Comparison of ENCODE assay signal across 21 cellular contexts in genomic region chr15:60301024-60301423, GRCh38.
DNase-seq lines count a peak whose midpoint lies in the region; TF ChIP-seq lines count a peak whose summit lies in the region.
"Had no signal": no experiment of that assay in that cellular context is flagged by ENCODE, and none has a peak within 500 bp of the region (broad histone marks: within the 10 kb centered on the region; RNA-seq: fewer than 3 reads in every experiment).

No MANE protein-coding gene starts in this region.

- no peaks in the 10 kb centered on the region for H3K79me1 ChIP-seq in neuronal stem cell (ENCODE audit: low read depth, low read length)

- no peak overlapping the region for H2AK5ac ChIP-seq in neuronal stem cell (ENCODE audit: low read depth, low read length)

- no peaks in the 10 kb centered on the region for H3K27me3 ChIP-seq in neuronal stem cell (ENCODE audit: control insufficient read depth in 3 of 3, insufficient read depth in 3 of 3, low read depth in 1 of 3, low read length in 3 of 3)
- H3K27me3 ChIP-seq: tibial artery had no signal

- H2BK5ac ChIP-seq in neuronal stem cell (ENCODE audit: low read length) = no peak overlapping the region

- no peak overlapping the region for H3K18ac ChIP-seq in neuronal stem cell (ENCODE audit: low read length)

- no peaks in the 10 kb centered on the region for H3K36me3 ChIP-seq in neuronal stem cell (replicated peaks in 1 of 2; ENCODE audit: control insufficient read depth in 2 of 2, insufficient read depth in 2 of 2, low read length in 2 of 2)
- H3K36me3 ChIP-seq: heart right ventricle, tibial artery had no signal

- no peaks in the 10 kb centered on the region for H3K36me3 Mint-ChIP-seq in Calu3 (ENCODE audit: insufficient read depth, unreplicated experiment)
- H3K36me3 Mint-ChIP-seq: immature natural killer cell had no signal

- H3K4me2 ChIP-seq in neuronal stem cell (ENCODE audit: insufficient read depth, low read length, poor library complexity, severe bottlenecking) = no peak overlapping the region

- peaks cover 8% of the 10 kb centered on the region for H3K9me3 Mint-ChIP-seq in Calu3 (ENCODE audit: low read depth, unreplicated experiment)
- H3K9me3 Mint-ChIP-seq: immature natural killer cell had no signal

- intact Hi-C loops in Calu3 (cut with micrococcal nuclease; ENCODE audit: unreplicated experiment) = no loop called here

- H3K4ac ChIP-seq in neuronal stem cell (ENCODE audit: low read length) = no peak overlapping the region

- no peak overlapping the region for H2BK12ac ChIP-seq in neuronal stem cell (ENCODE audit: low read length)

- no peak overlapping the region for H2BK120ac ChIP-seq in neuronal stem cell (ENCODE audit: low read depth, low read length)

- no peak overlapping the region for H3K27ac Mint-ChIP-seq in Calu3 (ENCODE audit: unreplicated experiment)
- H3K27ac Mint-ChIP-seq: immature natural killer cell had no signal

- no peaks in the 10 kb centered on the region for H3K4me1 Mint-ChIP-seq in Calu3 (ENCODE audit: low read depth, unreplicated experiment)
- H3K4me1 Mint-ChIP-seq: immature natural killer cell had no signal

- no peak overlapping the region for H3K27ac ChIP-seq in neuronal stem cell (replicated peaks; ENCODE audit: low read length)
- H3K27ac ChIP-seq: C4-2B, heart right ventricle, tibial artery had no signal

- H3K9ac ChIP-seq in neuronal stem cell (ENCODE audit: low read depth, low read length, poor library complexity) = no peak overlapping the region

- no peaks in the 10 kb centered on the region for H3K9me3 ChIP-seq in neuronal stem cell (replicated peaks in 1 of 2; ENCODE audit: control insufficient read depth in 2 of 2, insufficient read depth in 1 of 2, low read depth in 1 of 2, low read length in 2 of 2)
- H3K9me3 ChIP-seq: heart right ventricle, tibial artery had no signal

- WGBS in neuronal stem cell (ENCODE audit: extremely low coverage in 2 of 2, insufficient read length in 2 of 2, insufficient replicate concordance in 1 of 2), 2 donors = no CpG with 5 or more reads among the region's 1 CpG

- H2AFZ ChIP-seq in neuronal stem cell (ENCODE audit: low read length) = peak overlapping the region; percentile 75

- H4K91ac ChIP-seq in neuronal stem cell (ENCODE audit: low read depth, low read length, poor library complexity) = no peak overlapping the region

- H3K4me1 ChIP-seq in neuronal stem cell (ENCODE audit: control insufficient read depth in 2 of 2, insufficient read depth in 1 of 2, low read depth in 1 of 2, low read length in 2 of 2) = no peaks in the 10 kb centered on the region

- peaks cover 53% of the 10 kb centered on the region for H3K27me3 Mint-ChIP-seq in Calu3 (ENCODE audit: unreplicated experiment)

- H4K8ac ChIP-seq in neuronal stem cell (ENCODE audit: low read depth, low read length) = no peak overlapping the region

- BruUV-seq in Calu3 (replicated peaks; lab: Mats Ljungman, UMichigan) = no TSS peak

- TF ChIP-seq CTCF in Calu3 (IDR thresholded peaks at IDR 0.05; ENCODE audit: unreplicated experiment) = no peak

- no peak overlapping the region for H3K4me3 Mint-ChIP-seq in Calu3 (ENCODE audit: low read depth, unreplicated experiment)
- H3K4me3 Mint-ChIP-seq: immature natural killer cell had no signal

- no peak overlapping the region for H3K23ac ChIP-seq in neuronal stem cell (ENCODE audit: low read depth, low read length, poor library complexity)

- H3K4me3 ChIP-seq in neuronal stem cell (ENCODE audit: low read length in 2 of 2) = no peak overlapping the region
- H3K4me3 ChIP-seq: heart right ventricle, tibial artery had no signal

- H3K14ac ChIP-seq in neuronal stem cell (ENCODE audit: low read length) = no peak overlapping the region

- CTCF ChIA-PET in Calu3 (lab: Charles Lee) = no interaction called here

- H2BK15ac ChIP-seq in neuronal stem cell (ENCODE audit: low read length) = no peak overlapping the region

- DNase-seq in NCI-H82 (lab: John Stamatoyannopoulos, UW) (peak; percentile 17), NCI-H82 treated with DMSO at 0.1 percent for 48 hours (lab: John Stamatoyannopoulos, UW; ENCODE audit: unreplicated experiment) (no peak), M059J (ENCODE audit: low read depth) (peak; percentile 12), OCI-M1 (lab: John Stamatoyannopoulos, UW) (peak; percentile 53), neuronal stem cell (ENCODE audit: low spot score) (no peak), GM19240 (ENCODE audit: insufficient read length, low spot score) (no peak), Calu3 (no peak)
- DNase-seq in stimulated activated CD4-positive, alpha-beta T cell treated with anti-CD3 and anti-CD28 coated beads, Interleukin-2, amount 100 ng/mL, for 48 hours = no peak
- DNase-seq: activated CD4-positive, alpha-beta T cell treated with anti-CD3 and anti-CD28 coated beads for 48 hours; activated CD8-positive, alpha-beta memory T cell treated with anti-CD3 and anti-CD28 coated beads, Interleukin-2, amount 50 U/mL, for 48 hours; activated naive CD4-positive, alpha-beta T cell; caudate nucleus; heart right ventricle; immature natural killer cell; NCI-H187; NCI-H510A treated with DMSO at 0.1 percent for 48 hours; nucleus accumbens; retina; stimulated activated CD4-positive, alpha-beta T cell treated with anti-CD3 and anti-CD28 coated beads, Interleukin-12 subunit alpha, Interleukin-12 subunit beta, amount 100 ng/mL, for 4 hours; tibial artery had no signal

Comparison
In these comparisons a context has a peak if more than half of its experiments do, and no peak if none do; other contexts are left out.
1. DNase-seq: peak in NCI-H82 (single experiment), M059J (single experiment) and OCI-M1 (single experiment); none in NCI-H82 treated with DMSO at 0.1 percent for 48 hours (single experiment), neuronal stem cell (single experiment), stimulated activated CD4-positive, alpha-beta T cell treated with anti-CD3 and anti-CD28 coated beads, Interleukin-2, amount 100 ng/mL, for 48 hours (0 of 2), GM19240 (single experiment) and Calu3 (single experiment).